Comparison of ENCODE assay signal across 10 cellular contexts in the genomic region with DNA sequence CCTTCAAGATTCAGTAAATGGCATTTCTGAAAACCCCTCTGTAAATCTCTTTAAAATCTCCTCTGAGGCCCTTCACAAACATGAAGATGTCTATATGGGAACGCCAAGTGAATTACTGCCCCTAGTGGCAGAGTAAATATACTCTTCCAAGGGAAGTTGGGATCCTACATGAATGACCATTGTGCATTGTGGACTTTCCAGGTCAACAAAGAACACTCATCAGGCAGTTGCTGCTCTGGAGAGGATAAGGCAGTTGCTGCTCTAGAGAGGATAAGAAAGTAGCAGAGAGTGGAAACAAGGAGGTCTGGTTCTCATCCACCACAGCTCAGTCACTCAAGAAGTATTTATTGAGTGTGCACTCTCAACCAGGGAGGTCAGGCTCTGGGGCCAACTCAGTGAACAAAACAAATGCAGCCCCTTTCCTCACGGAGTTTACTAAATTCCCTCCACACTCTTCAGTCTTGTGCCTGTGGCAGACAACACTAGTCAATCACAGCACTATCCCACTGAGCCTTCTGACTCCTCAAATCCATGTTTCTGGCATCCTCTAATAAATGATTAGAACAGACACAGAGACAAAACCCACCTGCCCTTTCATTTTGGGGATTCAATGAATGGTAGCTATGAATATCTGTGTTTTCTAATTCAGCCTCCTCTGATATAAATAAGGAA. TPM values are rescaled to one million over a fixed set of nuclear protein-coding genes. Genes with fewer than 3 reads are reported as not detected.
DNase-seq lines count a peak whose midpoint lies in the region; ATAC-seq, FAIRE-seq and TF ChIP-seq lines count a peak whose summit lies in the region.
"Had no signal": no experiment of that assay in that cellular context is flagged by ENCODE, and none has a peak within 500 bp of the region (broad histone marks: within the 10 kb centered on the region; RNA-seq: fewer than 3 reads in every experiment).

No MANE protein-coding gene starts in this region.

- FAIRE-seq in keratinocyte (lab: Jason Lieb, UNC): no peak
- FAIRE-seq in H54 (lab: Jason Lieb, UNC): no peak

- peak overlapping the region; percentile 54 for H2AFZ ChIP-seq in GM23338
- no peak overlapping the region for H2AFZ ChIP-seq in keratinocyte (ENCODE audit: control insufficient read depth, low read length)

- no peak overlapping the region for H3K27ac ChIP-seq in C4-2B
- no peak overlapping the region for H3K27ac ChIP-seq in GM23338 (ENCODE audit: low read depth)
- no peak overlapping the region for H3K27ac ChIP-seq in keratinocyte (ENCODE audit: control insufficient read depth, insufficient read depth, low read length)

- no peaks in the 10 kb centered on the region for H3K4me1 ChIP-seq in GM23338 (ENCODE audit: insufficient read depth)
- H3K4me1 ChIP-seq in keratinocyte (ENCODE audit: control insufficient read depth, extremely low read depth, insufficient read depth, low read length): no peaks in the 10 kb centered on the region

- peaks cover 4% of the 10 kb centered on the region; the same call in 1 of the 3 replicates for H3K4me1 Mint-ChIP-seq in GM23338
- H3K4me1 Mint-ChIP-seq: activated T-helper 17 cell treated with anti-CD3 and anti-CD28 coated beads, Interleukin-2, amount 50 U/mL, for 72 hours had no signal

- no peaks in the 10 kb centered on the region for H3K9me2 ChIP-seq in GM23338 (ENCODE audit: insufficient read depth)

- H3K4me3 ChIP-seq in GM23338 (no peak overlapping the region), keratinocyte (ENCODE audit: control insufficient read depth in 2 of 3, extremely low read depth in 1 of 3, insufficient read depth in 2 of 3, low read depth in 1 of 3, low read length in 3 of 3) (no peak overlapping the region)

- H3K79me2 ChIP-seq in GM23338 (replicated peaks; ENCODE audit: insufficient read depth): no peaks in the 10 kb centered on the region
- no peaks in the 10 kb centered on the region for H3K79me2 ChIP-seq in keratinocyte (ENCODE audit: control insufficient read depth, insufficient read depth, low read length)

- dilution Hi-C loops in keratinocyte (cut with MboI; ENCODE audit: extremely low pct_ligation_motif_present, low sequenced_read_pairs): no loop called here

- no peaks in the 10 kb centered on the region for H3K9me3 Mint-ChIP-seq in GM23338
- H3K9me3 Mint-ChIP-seq: activated T-helper 17 cell treated with anti-CD3 and anti-CD28 coated beads, Interleukin-2, amount 50 U/mL, for 72 hours had no signal

- no peaks in the 10 kb centered on the region for H3K36me3 Mint-ChIP-seq in GM23338 (ENCODE audit: low read depth)

- H3F3A ChIP-seq in GM23338 (replicated peaks; ENCODE audit: low read depth): no peaks in the 10 kb centered on the region

- H3K27me3 ChIP-seq in GM23338 (ENCODE audit: insufficient read depth): no peaks in the 10 kb centered on the region
- no peaks in the 10 kb centered on the region for H3K27me3 ChIP-seq in keratinocyte (ENCODE audit: control insufficient read depth, extremely low read depth, insufficient read depth, low read length)

- no peak overlapping the region for H3K9ac ChIP-seq in keratinocyte (ENCODE audit: control insufficient read depth, extremely low read depth, insufficient read depth, low read length)

- H4K20me1 ChIP-seq in GM23338 (replicated peaks; ENCODE audit: insufficient read depth) (no peaks in the 10 kb centered on the region), keratinocyte (ENCODE audit: control insufficient read depth, extremely low read depth, insufficient read depth, low read length) (no peaks in the 10 kb centered on the region)

- no peak for TF ChIP-seq POLR2A in H54 (IDR thresholded peaks at IDR 0.05; ENCODE audit: low read depth, low read length)

- H3K27me3 Mint-ChIP-seq in GM23338 (ENCODE audit: insufficient read depth, low read depth, poor library complexity): peaks cover 2% of the 10 kb centered on the region

- H3K36me3 ChIP-seq in GM23338 (ENCODE audit: insufficient read depth) (no peaks in the 10 kb centered on the region), keratinocyte (ENCODE audit: control insufficient read depth in 2 of 2, extremely low read depth in 1 of 2, insufficient read depth in 2 of 2, low read length in 2 of 2) (no peaks in the 10 kb centered on the region)

- peak; percentile 74 for TF ChIP-seq CTCF in C4-2B (conservative IDR thresholded peaks at IDR 0.05)
- peak; percentile 67 to 82 for TF ChIP-seq CTCF in GM23338 (conservative IDR thresholded peaks at IDR 0.05; ENCODE audit: low read depth in 2 of 2)
- peak; percentile 33 to 49 (median 44) for TF ChIP-seq CTCF in keratinocyte (optimal IDR thresholded peaks at IDR 0.05 in 1 of 3, IDR thresholded peaks at IDR 0.05 in 1 of 3, conservative IDR thresholded peaks at IDR 0.05 in 1 of 3; ENCODE audit: extremely low read depth in 1 of 3, insufficient read depth in 2 of 3, low read length in 3 of 3)

- in situ Hi-C loops in SK-MEL-5 (cut with HindIII; ENCODE audit: low pct_unique_long_range_greater_than_20kb, low sequenced_read_pairs): no loop called here

- no peak overlapping the region for H3K27ac Mint-ChIP-seq in GM23338
- H3K27ac Mint-ChIP-seq: activated T-helper 17 cell treated with anti-CD3 and anti-CD28 coated beads, Interleukin-2, amount 50 U/mL, for 72 hours had no signal

- H3K9me3 ChIP-seq in keratinocyte (ENCODE audit: control insufficient read depth, low read depth, low read length): no peaks in the 10 kb centered on the region

- H3K4me3 Mint-ChIP-seq in GM23338: no peak overlapping the region
- H3K4me3 Mint-ChIP-seq: activated T-helper 17 cell treated with anti-CD3 and anti-CD28 coated beads, Interleukin-2, amount 50 U/mL, for 72 hours had no signal

- ATAC-seq in GM23338 (peak; percentile 90), HG03108 (IDR thresholded peaks at IDR 0.05; ENCODE audit: unreplicated experiment) (no peak), GM19395 (IDR thresholded peaks at IDR 0.05; ENCODE audit: unreplicated experiment) (no peak)
- ATAC-seq: activated T-helper 17 cell treated with anti-CD3 and anti-CD28 coated beads, Interleukin-2, amount 50 U/mL, for 72 hours had no signal

- DNase-seq in GM23338 (ENCODE audit: low spot score) (peak; percentile 86), SK-MEL-5 (ENCODE audit: low read depth, low spot score) (peak; percentile 91), keratinocyte (ENCODE audit: low read depth, low spot score) (no peak), DMS79 treated with DMSO at 0.1 percent for 48 hours (lab: John Stamatoyannopoulos, UW) (no peak), H54 (ENCODE audit: insufficient read length, low spot score) (no peak)
- DNase-seq: NCI-H187 had no signal

- H3K4me2 ChIP-seq in GM23338 (no peak overlapping the region), keratinocyte (ENCODE audit: control insufficient read depth, extremely low read depth, insufficient read depth, low read depth, low read length) (no peak overlapping the region)

- H3K9me1 ChIP-seq in keratinocyte (ENCODE audit: control insufficient read depth, extremely low read depth, insufficient read depth, low read length): no peaks in the 10 kb centered on the region

TF ChIP-seq in GM23338, 12 proteins besides CTCF, POLR2A, EP300 and RAD21 (continues in another document):
- TF ChIP-seq EZH2phosphoT487 (IDR thresholded peaks at IDR 0.05; ENCODE audit: unreplicated experiment) (no peak), JUNB (IDR thresholded peaks at IDR 0.05; ENCODE audit: unreplicated experiment) (no peak)

RNA-seq across cellular contexts. Expression of gene SVOP, which starts 52.9 kb away (rescaled TPM):
- 0.10 TPM in 1 of 2 replicates, not detected in the other for total RNA-seq in GM23338 (2014; rRNA removed; shearing (Covaris generic))
- polyA plus RNA-seq in GM23338 (2016; fragmentation: Nextera tagmentation; extraction: Ambion mirVana): not detected in 2 replicates
- total RNA-seq in SK-MEL-5 (2014; rRNA removed; shearing (Covaris generic)): 0.05 TPM in 1 of 2 replicates, not detected in the other
- 0.01 TPM in 1 of 2 replicates, not detected in the other for polyA plus RNA-seq in SK-MEL-5 (2015; cell fraction: cytosol; rRNA removed)
- polyA plus RNA-seq in SK-MEL-5 (2015; cell fraction: nucleus; rRNA removed): not detected in 2 replicates
- not detected in 3 replicates for polyA plus RNA-seq in keratinocyte
- not detected for polyA plus RNA-seq in keratinocyte (2011; ENCODE audit: low read depth)
- not detected in 2 replicates for polyA plus RNA-seq in keratinocyte (2011; cell fraction: cytosol; rRNA removed)
- polyA plus RNA-seq in keratinocyte (2011; cell fraction: nucleus; rRNA removed): not detected in 2 replicates
- polyA plus RNA-seq in keratinocyte (2012; ENCODE audit: low replicate concordance): not detected in 2 replicates
- polyA minus RNA-seq in keratinocyte: not detected in 3 replicates
- not detected for polyA minus RNA-seq in keratinocyte (2011; cell fraction: cytosol; rRNA and poly(A)+ RNA removed)
- not detected in 2 replicates for polyA minus RNA-seq in keratinocyte (2011; cell fraction: nucleus; rRNA and poly(A)+ RNA removed)
- total RNA-seq: activated T-helper 17 cell treated with anti-CD3 and anti-CD28 coated beads, Interleukin-2, amount 50 U/mL, for 72 hours had no signal

Comparison
In these comparisons a context has a peak if more than half of its experiments do, and no peak if none do; other contexts are left out.
1. DNase-seq: peak in GM23338 (single experiment) and SK-MEL-5 (single experiment); none in keratinocyte (single experiment), DMS79 treated with DMSO at 0.1 percent for 48 hours (single experiment) and H54 (single experiment).
2. Peak in every context shown above with its lines, with median percentiles within 50 percentile points of each other: CTCF ChIP-seq.